Comparison of ENCODE assay signal across 15 cellular contexts in genomic region chr20:46305331-46305972, GRCh38. TPM values are rescaled to one million over a fixed set of nuclear protein-coding genes. Genes with fewer than 3 reads are reported as not detected.
A peak's percentile ranks its signal among the peaks of the same experiment; 100 is the strongest.
DNase-seq lines count a peak whose midpoint lies in the region; ATAC-seq and TF ChIP-seq lines count a peak whose summit lies in the region.
"Had no signal": no experiment of that assay in that cellular context is flagged by ENCODE, and none has a peak within 500 bp of the region (broad histone marks: within the 10 kb centered on the region; RNA-seq: fewer than 3 reads in every experiment).

No MANE protein-coding gene starts in this region.

- no peak for ATAC-seq in GM18907 (IDR thresholded peaks at IDR 0.05; ENCODE audit: unreplicated experiment)

- H3K9me2 ChIP-seq in Karpas-422 (replicated peaks; ENCODE audit: insufficient read depth, low read length): no peaks in the 10 kb centered on the region

- H3K36me3 Mint-ChIP-seq in endodermal cell (ENCODE audit: low read depth) (no peaks in the 10 kb centered on the region), neural crest cell (ENCODE audit: low read depth) (no peaks in the 10 kb centered on the region)
- H3K36me3 Mint-ChIP-seq in activated CD4-positive, alpha-beta memory T cell treated with anti-CD3 and anti-CD28 coated beads, Interleukin-2, amount 10 ng/mL, durations not matched to agents 7 days and 5 days (ENCODE audit: low read depth): no peaks in the 10 kb centered on the region

- no peak overlapping the region for H3K4me3 Mint-ChIP-seq in endodermal cell
- peak overlapping the region; percentile 4 for H3K4me3 Mint-ChIP-seq in neural crest cell
- H3K4me3 Mint-ChIP-seq in activated CD4-positive, alpha-beta memory T cell treated with anti-CD3 and anti-CD28 coated beads, Interleukin-2, amount 10 ng/mL, durations not matched to agents 7 days and 5 days: no peak overlapping the region
- H3K4me3 Mint-ChIP-seq: HFFc6 had no signal

- H3K27me3 ChIP-seq in Karpas-422 (ENCODE audit: low read length) (no peaks in the 10 kb centered on the region), endodermal cell (ENCODE audit: control insufficient read depth, insufficient read depth, low read length, poor library complexity, severe bottlenecking) (peaks cover 55% of the 10 kb centered on the region)

- H3K4me3 ChIP-seq in Karpas-422 (ENCODE audit: low read length) (peak overlapping the region; percentile 68; the same call in 1 of the 2 replicates), endodermal cell (ENCODE audit: low read length) (no peak overlapping the region)

- peaks cover 11% of the 10 kb centered on the region for H4K20me1 ChIP-seq in Karpas-422 (ENCODE audit: insufficient read depth, low read depth, low read length)

- TF ChIP-seq CTCF in endodermal cell (conservative IDR thresholded peaks at IDR 0.05) (peak; percentile 19), neural crest cell (conservative IDR thresholded peaks at IDR 0.05) (no peak)

- peak overlapping the region; percentile 57 for H3K27ac ChIP-seq in Karpas-422 (ENCODE audit: low read length)
- no peak overlapping the region for H3K27ac ChIP-seq in endodermal cell (ENCODE audit: low read depth, low read length)

- peaks cover 2% of the 10 kb centered on the region for H3K4me1 Mint-ChIP-seq in endodermal cell
- H3K4me1 Mint-ChIP-seq in neural crest cell: peaks cover 4% of the 10 kb centered on the region
- peaks cover 4% of the 10 kb centered on the region for H3K4me1 Mint-ChIP-seq in activated CD4-positive, alpha-beta memory T cell treated with anti-CD3 and anti-CD28 coated beads, Interleukin-2, amount 10 ng/mL, durations not matched to agents 7 days and 5 days

- H3K9me3 Mint-ChIP-seq in endodermal cell (no peaks in the 10 kb centered on the region), neural crest cell (no peaks in the 10 kb centered on the region)
- H3K9me3 Mint-ChIP-seq in activated CD4-positive, alpha-beta memory T cell treated with anti-CD3 and anti-CD28 coated beads, Interleukin-2, amount 10 ng/mL, durations not matched to agents 7 days and 5 days: no peaks in the 10 kb centered on the region
- H3K9me3 Mint-ChIP-seq: HFFc6 had no signal

- H3K9me3 ChIP-seq in Karpas-422 (ENCODE audit: low read length): no peaks in the 10 kb centered on the region
- H3K9me3 ChIP-seq in endodermal cell (ENCODE audit: control insufficient read depth, low read length): no peaks in the 10 kb centered on the region
- H3K9me3 ChIP-seq: Caco-2 had no signal

- H3K27ac Mint-ChIP-seq in endodermal cell (no peak overlapping the region), neural crest cell (ENCODE audit: unreplicated experiment) (no peak overlapping the region)
- no peak overlapping the region for H3K27ac Mint-ChIP-seq in activated CD4-positive, alpha-beta memory T cell treated with anti-CD3 and anti-CD28 coated beads, Interleukin-2, amount 10 ng/mL, durations not matched to agents 7 days and 5 days
- H3K27ac Mint-ChIP-seq: HFFc6 had no signal

- CTCF ChIA-PET in activated CD4-positive, alpha-beta memory T cell treated with anti-CD3 and anti-CD28 coated beads, Interleukin-2, amount 10 ng/mL, durations not matched to agents 7 days and 5 days (lab: Charles Lee): interaction anchor here (1.1 to 2.9 kb wide), 5 partner anchors 21 to 133 kb away, joined by 3 to 36 read pairs (median 5); partner anchors contain the start of gene ELMO2

- WGBS in endodermal cell (ENCODE audit: insufficient coverage in 1 of 2, insufficient read length in 1 of 2), 2 experiments: 29 to 65% methylated on average over 6 to 12 of the region's 12 CpGs

- peaks cover 53% of the 10 kb centered on the region for H3K79me2 ChIP-seq in Karpas-422 (ENCODE audit: low read length)

- H3K4me1 ChIP-seq in Karpas-422 (ENCODE audit: low read length) (peaks cover 72% of the 10 kb centered on the region), endodermal cell (ENCODE audit: control insufficient read depth, insufficient read depth, low read length) (no peaks in the 10 kb centered on the region)

- DNase-seq in DMS153 (lab: John Stamatoyannopoulos, UW) (peak; percentile 65), Karpas-422 (no peak), endodermal cell (no peak), neural crest cell (ENCODE audit: low read depth, low spot score) (no peak), kidney glomerular epithelial cell (lab: John Stamatoyannopoulos, UW) (no peak)
- DNase-seq in activated CD4-positive, alpha-beta memory T cell treated with anti-CD3 and anti-CD28 coated beads, Interleukin-2, amount 10 ng/mL, durations not matched to agents 7 days and 5 days: no peak
- DNase-seq: AML-193, Caco-2, DND-41, HFFc6, NCI-H446 treated with DMSO at 0.1 percent for 48 hours, SIG-M5 had no signal

- peak overlapping the region; percentile 68 for H3K4me2 ChIP-seq in Karpas-422 (ENCODE audit: low read depth, low read length, poor library complexity, severe bottlenecking)

- peak overlapping the region; percentile 77 for H3K9ac ChIP-seq in Karpas-422 (ENCODE audit: low read length)
- H3K9ac ChIP-seq in endodermal cell (ENCODE audit: extremely low read depth, low read length, poor library complexity, severe bottlenecking): no peak overlapping the region

- H2AFZ ChIP-seq in Karpas-422 (ENCODE audit: low read length): no peak overlapping the region

- POLR2A ChIA-PET in activated CD4-positive, alpha-beta memory T cell treated with anti-CD3 and anti-CD28 coated beads, Interleukin-2, amount 10 ng/mL, durations not matched to agents 7 days and 5 days (lab: Charles Lee): no interaction called here

- H3K27me3 Mint-ChIP-seq in endodermal cell (ENCODE audit: insufficient read depth) (peaks cover 73% of the 10 kb centered on the region), neural crest cell (ENCODE audit: low read depth) (peaks cover 86% of the 10 kb centered on the region)
- peaks cover 53% of the 10 kb centered on the region for H3K27me3 Mint-ChIP-seq in activated CD4-positive, alpha-beta memory T cell treated with anti-CD3 and anti-CD28 coated beads, Interleukin-2, amount 10 ng/mL, durations not matched to agents 7 days and 5 days

- no peaks in the 10 kb centered on the region for H3K36me3 ChIP-seq in Karpas-422 (ENCODE audit: insufficient read depth, low read length)
- H3K36me3 ChIP-seq in endodermal cell (ENCODE audit: control insufficient read depth, insufficient read depth, low read length): no peaks in the 10 kb centered on the region

RNA-seq across cellular contexts. Expression of gene CDH22, which starts 2.8 kb away (rescaled TPM):
- total RNA-seq in Karpas-422 (2014; rRNA removed; shearing (Covaris generic); ENCODE audit: low replicate concordance): 5.5 and 6.4 TPM in 2 replicates
- total RNA-seq in endodermal cell (under 1 TPM; 0.22 to 0.77 TPM), neural crest cell (0.09 TPM in 1 of 2 replicates, not detected in the other)
- 0.68 TPM for polyA plus RNA-seq in endodermal cell (2013, experiment 1 of 2)
- polyA plus RNA-seq in endodermal cell (2013, experiment 2 of 2): 0.83 TPM
- total RNA-seq in activated CD4-positive, alpha-beta memory T cell treated with anti-CD3 and anti-CD28 coated beads, Interleukin-2, amount 10 ng/mL, durations not matched to agents 7 days and 5 days: not detected
- total RNA-seq: A673, H4, HFFc6 had no signal
